ENCODE assay signal across 8 cellular contexts in the genomic region with DNA sequence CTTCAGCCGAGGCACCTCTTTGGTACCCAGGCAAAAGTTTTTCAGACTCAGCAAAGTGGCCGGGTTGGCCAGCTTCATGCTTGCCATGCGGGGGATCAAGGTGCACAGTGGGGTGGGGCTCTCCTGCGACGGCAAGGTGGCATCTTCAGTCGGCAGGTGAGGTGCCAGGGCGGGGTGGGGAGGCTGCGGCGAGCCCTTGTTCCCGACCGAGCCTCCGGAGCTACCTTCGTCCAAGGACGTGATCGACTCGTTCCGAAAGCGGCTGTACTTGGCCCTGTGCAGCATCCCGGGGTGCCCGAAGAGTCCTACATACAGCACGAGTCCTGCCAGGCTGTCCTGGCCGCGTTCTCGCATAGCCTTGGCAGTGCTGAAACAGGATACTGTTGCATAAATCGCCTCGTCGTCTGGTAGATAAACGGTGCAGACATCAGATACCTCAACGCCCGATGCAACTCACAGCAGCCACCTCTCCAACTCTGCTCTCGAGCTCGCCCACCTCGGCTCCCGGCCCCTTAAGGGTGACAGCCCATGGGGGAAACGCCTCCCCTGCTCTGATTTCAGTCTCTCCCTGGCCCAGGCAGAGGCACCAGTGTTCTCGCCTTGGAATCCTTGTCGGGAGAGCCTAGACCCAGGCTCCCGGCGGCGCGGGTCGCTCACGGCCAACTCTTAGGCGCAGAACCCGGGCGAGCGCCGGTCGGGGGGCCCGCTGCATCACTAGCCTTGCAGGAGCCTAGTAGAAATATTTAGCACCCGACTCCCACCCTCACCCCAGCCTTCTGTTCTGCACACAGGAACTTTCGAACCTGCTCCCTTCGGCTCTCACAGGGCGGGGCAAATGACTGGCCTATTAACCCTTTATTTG. TPM values are rescaled to one million over a fixed set of nuclear protein-coding genes. Genes with fewer than 3 reads are reported as not detected.
DNase-seq lines count a peak whose midpoint lies in the region; ATAC-seq and TF ChIP-seq lines count a peak whose summit lies in the region.

No MANE protein-coding gene starts in this region.

- intact Hi-C loops in activated CD4-positive, alpha-beta T cell treated with anti-CD3 and anti-CD28 coated beads, Interleukin-2, amount 10 ng/mL, durations not matched to agents 24 days and 14 days (cut with micrococcal nuclease): no loop called here
- intact Hi-C loops in uterus (cut with DNase I; ENCODE audit: low total_unique reads): no loop called here

- H3K9ac ChIP-seq in endodermal cell (ENCODE audit: extremely low read depth, low read length, poor library complexity, severe bottlenecking): no peak overlapping the region
- H3K9ac ChIP-seq in mucosa of rectum (ENCODE audit: low read depth in 1 of 2, low read length in 2 of 2): peak overlapping the region in 1 of 2 donors; percentile 47

- peak; percentile 66 for DNase-seq in activated CD4-positive, alpha-beta T cell treated with anti-CD3 and anti-CD28 coated beads, Interleukin-2, amount 10 ng/mL, durations not matched to agents 24 days and 14 days
- DNase-seq in activated CD4-positive, alpha-beta T cell treated with anti-CD3 and anti-CD28 coated beads for 48 hours: no peak
- no peak for DNase-seq in RWPE2 (ENCODE audit: low spot score)
- peak; percentile 82 for DNase-seq in endodermal cell
- peak in 1 of 2 donors; percentile 25 for DNase-seq in uterus

- peaks cover 48% of the 10 kb centered on the region for H3K4me1 Mint-ChIP-seq in activated CD4-positive, alpha-beta T cell treated with anti-CD3 and anti-CD28 coated beads, Interleukin-2, amount 10 ng/mL, durations not matched to agents 24 days and 14 days
- H3K4me1 Mint-ChIP-seq in endodermal cell: peaks cover 8% of the 10 kb centered on the region

- 9 to 11% methylated on average over 29 to 54 of the region's 54 CpGs for WGBS in endodermal cell (ENCODE audit: insufficient coverage in 1 of 2, insufficient read length in 1 of 2), 2 experiments

- H3K4me1 ChIP-seq in RWPE2 (ENCODE audit: insufficient read depth, poor library complexity, severe bottlenecking): peaks cover 12% of the 10 kb centered on the region
- H3K4me1 ChIP-seq in endodermal cell (ENCODE audit: control insufficient read depth, insufficient read depth, low read length): peaks cover 4% of the 10 kb centered on the region
- H3K4me1 ChIP-seq in mucosa of rectum (ENCODE audit: control insufficient read depth in 2 of 2, insufficient read depth in 2 of 2, low read length in 2 of 2): peaks cover 6 to 8% of the 10 kb centered on the region in 2 donors
- no peaks in the 10 kb centered on the region for H3K4me1 ChIP-seq in uterus

- no peaks in the 10 kb centered on the region for H3K9me3 ChIP-seq in RWPE2 (ENCODE audit: severe bottlenecking)
- H3K9me3 ChIP-seq in endodermal cell (ENCODE audit: control insufficient read depth, low read length): no peaks in the 10 kb centered on the region
- no peaks in the 10 kb centered on the region for H3K9me3 ChIP-seq in mucosa of rectum (ENCODE audit: control insufficient read depth in 2 of 2, low read length in 2 of 2)
- no peaks in the 10 kb centered on the region for H3K9me3 ChIP-seq in uterus

- no peaks in the 10 kb centered on the region for H3K36me3 ChIP-seq in RWPE2 (ENCODE audit: low read depth)
- no peaks in the 10 kb centered on the region for H3K36me3 ChIP-seq in endodermal cell (ENCODE audit: control insufficient read depth, insufficient read depth, low read length)
- H3K36me3 ChIP-seq in mucosa of rectum (ENCODE audit: control insufficient read depth in 2 of 2, insufficient read depth in 2 of 2, low read length in 2 of 2): no peaks in the 10 kb centered on the region
- H3K36me3 ChIP-seq in uterus: no peaks in the 10 kb centered on the region

- H3K4me3 ChIP-seq in RWPE2 (ENCODE audit: severe bottlenecking) (peak overlapping the region; percentile 27), endodermal cell (ENCODE audit: low read length) (peak overlapping the region; percentile 88), mucosa of rectum (ENCODE audit: low read length in 2 of 2) (peak overlapping the region; percentile 53 to 65), uterus (peak overlapping the region; percentile 25 to 36)

- TF ChIP-seq CTCF in RWPE2 (IDR thresholded peaks at IDR 0.05; ENCODE audit: poor library complexity, severe bottlenecking) (no peak), endodermal cell (conservative IDR thresholded peaks at IDR 0.05) (no peak), uterus (IDR thresholded peaks at IDR 0.05) (no peak)

- no peak for TF ChIP-seq POLR2A in uterus (IDR thresholded peaks at IDR 0.05)

- H3K27me3 ChIP-seq in RWPE2 (ENCODE audit: insufficient read depth, poor library complexity, severe bottlenecking): no peaks in the 10 kb centered on the region
- peaks cover 52% of the 10 kb centered on the region for H3K27me3 ChIP-seq in endodermal cell (ENCODE audit: control insufficient read depth, insufficient read depth, low read length, poor library complexity, severe bottlenecking)
- H3K27me3 ChIP-seq in mucosa of rectum (ENCODE audit: control insufficient read depth in 2 of 2, insufficient read depth in 2 of 2, low read length in 2 of 2): peaks cover 5 to 32% of the 10 kb centered on the region in 2 donors
- no peaks in the 10 kb centered on the region for H3K27me3 ChIP-seq in uterus

- H3K4me3 Mint-ChIP-seq in activated CD4-positive, alpha-beta T cell treated with anti-CD3 and anti-CD28 coated beads, Interleukin-2, amount 10 ng/mL, durations not matched to agents 24 days and 14 days: peak overlapping the region; percentile 78
- peak overlapping the region; percentile 70 for H3K4me3 Mint-ChIP-seq in endodermal cell

- peak; percentile 63 for ATAC-seq in RWPE2 (ENCODE audit: low read depth)
- ATAC-seq in HG03442 (IDR thresholded peaks at IDR 0.05; ENCODE audit: unreplicated experiment): no peak
- no peak for ATAC-seq in HG02840 (IDR thresholded peaks at IDR 0.05; ENCODE audit: low FRiP score, unreplicated experiment)

- H3K27me3 Mint-ChIP-seq in activated CD4-positive, alpha-beta T cell treated with anti-CD3 and anti-CD28 coated beads, Interleukin-2, amount 10 ng/mL, durations not matched to agents 24 days and 14 days: no peaks in the 10 kb centered on the region
- H3K27me3 Mint-ChIP-seq in endodermal cell (ENCODE audit: insufficient read depth): peaks cover 58% of the 10 kb centered on the region

- peaks cover 19% of the 10 kb centered on the region for H3K36me3 Mint-ChIP-seq in activated CD4-positive, alpha-beta T cell treated with anti-CD3 and anti-CD28 coated beads, Interleukin-2, amount 10 ng/mL, durations not matched to agents 24 days and 14 days (ENCODE audit: low read depth)
- H3K36me3 Mint-ChIP-seq in endodermal cell (ENCODE audit: low read depth): no peaks in the 10 kb centered on the region

- peaks cover 4% of the 10 kb centered on the region for H3K9me3 Mint-ChIP-seq in activated CD4-positive, alpha-beta T cell treated with anti-CD3 and anti-CD28 coated beads, Interleukin-2, amount 10 ng/mL, durations not matched to agents 24 days and 14 days
- H3K9me3 Mint-ChIP-seq in endodermal cell: no peaks in the 10 kb centered on the region

- peak overlapping the region; percentile 85 for H3K27ac Mint-ChIP-seq in activated CD4-positive, alpha-beta T cell treated with anti-CD3 and anti-CD28 coated beads, Interleukin-2, amount 10 ng/mL, durations not matched to agents 24 days and 14 days
- H3K27ac Mint-ChIP-seq in endodermal cell: no peak overlapping the region

- H3K27ac ChIP-seq in RWPE2 (ENCODE audit: poor library complexity, severe bottlenecking) (no peak overlapping the region), endodermal cell (ENCODE audit: low read depth, low read length) (no peak overlapping the region), mucosa of rectum (ENCODE audit: low read depth in 2 of 2, low read length in 2 of 2) (no peak overlapping the region), uterus (peak overlapping the region in 1 of 2 donors; percentile 16)

RNA-seq across cellular contexts. Expression of gene SHC4, which starts 0.8 kb away (rescaled TPM):
- 20.4 and 21.2 TPM in 2 replicates for total RNA-seq in activated CD4-positive, alpha-beta T cell treated with anti-CD3 and anti-CD28 coated beads, Interleukin-2, amount 10 ng/mL, durations not matched to agents 24 days and 14 days
- total RNA-seq in endodermal cell (under 1 TPM; 0.29 to 0.58 TPM), uterus (1 to 10 TPM in 2 of 4 donors, under 1 TPM in 1, not detected in 1; 0.88 to 6.8 (median 5.0) TPM)
- 1.8 TPM for polyA plus RNA-seq in endodermal cell (2013, experiment 1 of 2)
- 1.5 TPM for polyA plus RNA-seq in endodermal cell (2013, experiment 2 of 2)

Comparison
In these comparisons a context has a peak if more than half of its experiments do, and no peak if none do; other contexts are left out.
1. DNase-seq: peak in activated CD4-positive, alpha-beta T cell treated with anti-CD3 and anti-CD28 coated beads, Interleukin-2, amount 10 ng/mL, durations not matched to agents 24 days and 14 days (single experiment) and endodermal cell (single experiment); none in activated CD4-positive, alpha-beta T cell treated with anti-CD3 and anti-CD28 coated beads for 48 hours (single experiment) and RWPE2 (single experiment).
2. H3K4me3 ChIP-seq: peak in every context shown above with its lines; median percentile 88 in endodermal cell; 59 in mucosa of rectum; 30 in uterus; 27 in RWPE2.